1 cellular context compared by ENCODE assay signal in genomic region chr1:6489799-6490180, GRCh38.
A peak's percentile ranks its signal among the peaks of the same experiment; 100 is the strongest.
TF ChIP-seq lines count a peak whose summit lies in the region.

No MANE protein-coding gene starts in this region.

TF ChIP-seq in H1, 55 proteins besides CTCF, POLR2A, EP300 and RAD21 (continued from another document):
- TF ChIP-seq, protein P1, sequence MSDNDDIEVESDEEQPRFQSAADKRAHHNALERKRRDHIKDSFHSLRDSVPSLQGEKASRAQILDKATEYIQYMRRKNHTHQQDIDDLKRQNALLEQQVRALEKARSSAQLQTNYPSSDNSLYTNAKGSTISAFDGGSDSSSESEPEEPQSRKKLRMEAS (IDR thresholded peaks at IDR 0.05) = no peak
- TF ChIP-seq, protein P2, sequence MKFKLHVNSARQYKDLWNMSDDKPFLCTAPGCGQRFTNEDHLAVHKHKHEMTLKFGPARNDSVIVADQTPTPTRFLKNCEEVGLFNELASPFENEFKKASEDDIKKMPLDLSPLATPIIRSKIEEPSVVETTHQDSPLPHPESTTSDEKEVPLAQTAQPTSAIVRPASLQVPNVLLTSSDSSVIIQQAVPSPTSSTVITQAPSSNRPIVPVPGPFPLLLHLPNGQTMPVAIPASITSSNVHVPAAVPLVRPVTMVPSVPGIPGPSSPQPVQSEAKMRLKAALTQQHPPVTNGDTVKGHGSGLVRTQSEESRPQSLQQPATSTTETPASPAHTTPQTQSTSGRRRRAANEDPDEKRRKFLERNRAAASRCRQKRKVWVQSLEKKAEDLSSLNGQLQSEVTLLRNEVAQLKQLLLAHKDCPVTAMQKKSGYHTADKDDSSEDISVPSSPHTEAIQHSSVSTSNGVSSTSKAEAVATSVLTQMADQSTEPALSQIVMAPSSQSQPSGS (IDR thresholded peaks at IDR 0.05; ENCODE audit: low read length) = no peak
- TF ChIP-seq GABPA (IDR thresholded peaks at IDR 0.05; ENCODE audit: borderline replicate concordance, insufficient read depth, low read length) (peak; percentile 54; the same call in 1 of the 2 replicates), SP1 (IDR thresholded peaks at IDR 0.05; ENCODE audit: low read depth, low read length) (no peak)
